ENCODE assay signal across 8 cellular contexts in genomic region chr5:122129332-122129731, GRCh38. TPM values are rescaled to one million over a fixed set of nuclear protein-coding genes. Genes with fewer than 3 reads are reported as not detected.
DNase-seq lines count a peak whose midpoint lies in the region; ATAC-seq and TF ChIP-seq lines count a peak whose summit lies in the region.

TSS of gene ZNF474 (plus strand) at chr5:122129546. CDS start at chr5:122151991, 22,445 bp downstream.

- peak within 1 kb of the TSS; percentile 56 for H3K4ac ChIP-seq in H9 (ENCODE audit: low read depth, low read length)

- H3K36me3 ChIP-seq in CD4-positive, alpha-beta memory T cell (ENCODE audit: insufficient read depth, low read length) = no peaks in the 10 kb centered on the region

- DNase-seq in H9 (peak; percentile 89), SK-MEL-5 (ENCODE audit: low read depth, low spot score) (peak; percentile 46), glomerular endothelial cell (ENCODE audit: extremely low read depth, low read depth, low spot score) (peak; percentile 93), skeletal muscle cell (ENCODE audit: low read depth) (peak; percentile 92), NOMO-1 treated with dmso at 0.1 percent for 144 hours (lab: John Stamatoyannopoulos, UW; ENCODE audit: unreplicated experiment) (no peak), GM13976 (ENCODE audit: low spot score) (no peak)
- no peak for DNase-seq in CD4-positive, alpha-beta memory T cell

- H3T11ph ChIP-seq in H9 (ENCODE audit: low read length) = peak within 1 kb of the TSS; percentile 90

- H3K4me1 Mint-ChIP-seq in H9 = peaks cover 7 to 9% of the 10 kb centered on the region in 2 experiments
- no peaks in the 10 kb centered on the region for H3K4me1 Mint-ChIP-seq in CD4-positive, alpha-beta memory T cell

- WGBS in H9 (ENCODE audit: extremely low coverage, insufficient read length, low lambda C conversion rate) = no CpG with 5 or more reads among the region's 4 CpGs

- no peak within 1 kb of the TSS for H3K23ac ChIP-seq in H9 (ENCODE audit: insufficient read length, low read depth, low read length)

- H3K27ac Mint-ChIP-seq in H9 = peak within 1 kb of the TSS; percentile 6 to 94 (median 62); a peak in 4 of 7 replicates
- H3K27ac Mint-ChIP-seq in CD4-positive, alpha-beta memory T cell = no peak within 1 kb of the TSS

- H4K91ac ChIP-seq in H9 (ENCODE audit: insufficient read length, low read depth, low read length) = peak within 1 kb of the TSS; percentile 75

- H3K9me3 ChIP-seq in H9 (ENCODE audit: control insufficient read depth, low read depth, low read length) = no peaks in the 10 kb centered on the region
- H3K9me3 ChIP-seq in CD4-positive, alpha-beta memory T cell (ENCODE audit: control insufficient read depth in 1 of 2, low read length in 2 of 2) = no peaks in the 10 kb centered on the region

- POLR2A ChIA-PET in CD4-positive, alpha-beta memory T cell (lab: Charles Lee; ENCODE audit: partially characterized antibody) = no interaction called here

- H3K79me2 ChIP-seq in H9 (ENCODE audit: insufficient read depth, low read length) = no peaks in the 10 kb centered on the region

- H3K4me3 ChIP-seq in skeletal muscle cell (ENCODE audit: low read depth, low read length) = no peak within 1 kb of the TSS
- H3K4me3 ChIP-seq in CD4-positive, alpha-beta memory T cell (ENCODE audit: low read length in 2 of 2) = no peak within 1 kb of the TSS

- H2AK5ac ChIP-seq in H9 (ENCODE audit: insufficient read length, low read length) = no peak within 1 kb of the TSS

- H3K9me3 Mint-ChIP-seq in H9 = no peaks in the 10 kb centered on the region
- H3K9me3 Mint-ChIP-seq in CD4-positive, alpha-beta memory T cell = no peaks in the 10 kb centered on the region

- no peaks in the 10 kb centered on the region for H3K36me3 Mint-ChIP-seq in H9 (ENCODE audit: insufficient read depth in 1 of 3, low read depth in 3 of 3)
- H3K36me3 Mint-ChIP-seq in CD4-positive, alpha-beta memory T cell = no peaks in the 10 kb centered on the region

- no peaks in the 10 kb centered on the region for H3K79me1 ChIP-seq in H9 (ENCODE audit: insufficient read depth, low read depth, low read length, poor library complexity, severe bottlenecking)

- peak within 1 kb of the TSS; percentile 86 for H2BK12ac ChIP-seq in H9 (ENCODE audit: insufficient read length, low read depth, low read length)

- no peak within 1 kb of the TSS for H4K8ac ChIP-seq in H9 (replicated peaks; ENCODE audit: insufficient read length, low read depth, low read length)

- intact Hi-C loops in CD4-positive, alpha-beta memory T cell (cut with micrococcal nuclease) = no loop called here

- H3K27ac ChIP-seq in H9 (ENCODE audit: insufficient read length, low read depth, low read length) = peak within 1 kb of the TSS; percentile 64
- H3K27ac ChIP-seq in CD4-positive, alpha-beta memory T cell (ENCODE audit: low read depth, low read length) = no peak within 1 kb of the TSS

- H3K4me2 ChIP-seq in H9 (ENCODE audit: insufficient read depth, insufficient read length, low read length) = no peak within 1 kb of the TSS

- H3K14ac ChIP-seq in H9 (ENCODE audit: insufficient read depth, low read length) = peak within 1 kb of the TSS; percentile 84; the same call in 1 of the 2 replicates

- H3K4me1 ChIP-seq in H9 (ENCODE audit: insufficient read depth, low read length) = no peaks in the 10 kb centered on the region; the same call in 1 of the 2 replicates
- H3K4me1 ChIP-seq in CD4-positive, alpha-beta memory T cell (ENCODE audit: insufficient read depth, low read length) = no peaks in the 10 kb centered on the region

- in situ Hi-C loops in SK-MEL-5 (cut with HindIII; ENCODE audit: low pct_unique_long_range_greater_than_20kb, low sequenced_read_pairs) = no loop called here
- in situ Hi-C loops in GM13976 (cut with MboI; ENCODE audit: low sequenced_read_pairs, unreplicated experiment) = no loop called here

- H3K18ac ChIP-seq in H9 (ENCODE audit: insufficient read length, low read depth, low read length) = peak within 1 kb of the TSS; percentile 90

- H3K56ac ChIP-seq in H9 (ENCODE audit: insufficient read length, low read depth, low read length) = no peak within 1 kb of the TSS

- peak within 1 kb of the TSS; percentile 81 for H2BK120ac ChIP-seq in H9 (ENCODE audit: low read depth, low read length, poor library complexity, severe bottlenecking)

- no peak for ATAC-seq in GM21447 (IDR thresholded peaks at IDR 0.05; ENCODE audit: unreplicated experiment)

- no peak within 1 kb of the TSS for H3K4me3 Mint-ChIP-seq in H9
- no peak within 1 kb of the TSS for H3K4me3 Mint-ChIP-seq in CD4-positive, alpha-beta memory T cell

- H4K20me1 ChIP-seq in H9 (ENCODE audit: control insufficient read depth, insufficient read depth, insufficient read length) = no peaks in the 10 kb centered on the region

- H2BK20ac ChIP-seq in H9 (ENCODE audit: low read depth, low read length, poor library complexity, severe bottlenecking) = peak within 1 kb of the TSS; percentile 93

- H2BK15ac ChIP-seq in H9 (ENCODE audit: low read depth, low read length) = no peak within 1 kb of the TSS

- no peak within 1 kb of the TSS for H4K5ac ChIP-seq in H9 (ENCODE audit: insufficient read length, low read depth, low read length)

- H3K23me2 ChIP-seq in H9 (ENCODE audit: insufficient read length, low read depth, low read length, poor library complexity, severe bottlenecking) = no peaks in the 10 kb centered on the region

- H2AFZ ChIP-seq in H9 (ENCODE audit: low read length) = no peak within 1 kb of the TSS

- H3K27me3 ChIP-seq in H9 (ENCODE audit: insufficient read depth, low read length) = no peaks in the 10 kb centered on the region
- H3K27me3 ChIP-seq in CD4-positive, alpha-beta memory T cell (ENCODE audit: insufficient read depth, low read length) = no peaks in the 10 kb centered on the region

- no peak for TF ChIP-seq CTCF in H9 (conservative IDR thresholded peaks at IDR 0.05)
- no peak for TF ChIP-seq CTCF in GM13976 (IDR thresholded peaks at IDR 0.05; ENCODE audit: borderline replicate concordance, control extremely low read depth, extremely low read depth, insufficient read depth, missing control alignments)

- CTCF ChIA-PET in CD4-positive, alpha-beta memory T cell (lab: Charles Lee; ENCODE audit: partially characterized antibody) = no interaction called here

- no peaks in the 10 kb centered on the region for H3K27me3 Mint-ChIP-seq in H9 (ENCODE audit: low read depth)
- peaks cover 0 to 1% of the 10 kb centered on the region in 2 donors for H3K27me3 Mint-ChIP-seq in CD4-positive, alpha-beta memory T cell

- no peak within 1 kb of the TSS for H2BK5ac ChIP-seq in H9 (ENCODE audit: insufficient read length, low read length)

- no peak within 1 kb of the TSS for H3K9ac ChIP-seq in H9 (ENCODE audit: extremely low read depth, insufficient read length, low read length)

RNA-seq across cellular contexts. Expression of gene ZNF474, which starts in this region (rescaled TPM):
- total RNA-seq in H9 (2021) (not detected in 2 replicates), glomerular endothelial cell (0.23 TPM in 1 of 2 replicates, not detected in the other)
- not detected in 2 replicates for total RNA-seq in SK-MEL-5 (2014; rRNA removed; shearing (Covaris generic))
- 0.11 TPM in 1 of 2 replicates, not detected in the other for polyA plus RNA-seq in SK-MEL-5 (2015; cell fraction: cytosol; rRNA removed)
- 0.21 and 1.4 TPM in 2 replicates for polyA plus RNA-seq in SK-MEL-5 (2015; cell fraction: nucleus; rRNA removed)
- total RNA-seq in CD4-positive, alpha-beta memory T cell = under 1 TPM in 1 of 2 experiments, not detected in 1; 0.17 TPM
- polyA plus RNA-seq in CD4-positive, alpha-beta memory T cell = under 1 TPM in 1 of 2 donors, not detected in 1; 0.30 TPM

Comparison
In these comparisons a context has a peak if more than half of its experiments do, and no peak if none do; other contexts are left out.
1. Peak in DNase-seq and H3K27ac ChIP-seq in H9; RNA of the gene not detected or under 1 TPM.
2. Peak in DNase-seq in glomerular endothelial cell; RNA of the gene not detected or under 1 TPM.
3. DNase-seq: peak in SK-MEL-5 (single experiment) and skeletal muscle cell (single experiment); none in CD4-positive, alpha-beta memory T cell (0 of 5), NOMO-1 treated with dmso at 0.1 percent for 144 hours (single experiment) and GM13976 (single experiment).
4. H3K27ac Mint-ChIP-seq: peak in H9 (3 of 3); none in CD4-positive, alpha-beta memory T cell (0 of 7).